ENCODE assay signal across 7 cellular contexts in the genomic region with DNA sequence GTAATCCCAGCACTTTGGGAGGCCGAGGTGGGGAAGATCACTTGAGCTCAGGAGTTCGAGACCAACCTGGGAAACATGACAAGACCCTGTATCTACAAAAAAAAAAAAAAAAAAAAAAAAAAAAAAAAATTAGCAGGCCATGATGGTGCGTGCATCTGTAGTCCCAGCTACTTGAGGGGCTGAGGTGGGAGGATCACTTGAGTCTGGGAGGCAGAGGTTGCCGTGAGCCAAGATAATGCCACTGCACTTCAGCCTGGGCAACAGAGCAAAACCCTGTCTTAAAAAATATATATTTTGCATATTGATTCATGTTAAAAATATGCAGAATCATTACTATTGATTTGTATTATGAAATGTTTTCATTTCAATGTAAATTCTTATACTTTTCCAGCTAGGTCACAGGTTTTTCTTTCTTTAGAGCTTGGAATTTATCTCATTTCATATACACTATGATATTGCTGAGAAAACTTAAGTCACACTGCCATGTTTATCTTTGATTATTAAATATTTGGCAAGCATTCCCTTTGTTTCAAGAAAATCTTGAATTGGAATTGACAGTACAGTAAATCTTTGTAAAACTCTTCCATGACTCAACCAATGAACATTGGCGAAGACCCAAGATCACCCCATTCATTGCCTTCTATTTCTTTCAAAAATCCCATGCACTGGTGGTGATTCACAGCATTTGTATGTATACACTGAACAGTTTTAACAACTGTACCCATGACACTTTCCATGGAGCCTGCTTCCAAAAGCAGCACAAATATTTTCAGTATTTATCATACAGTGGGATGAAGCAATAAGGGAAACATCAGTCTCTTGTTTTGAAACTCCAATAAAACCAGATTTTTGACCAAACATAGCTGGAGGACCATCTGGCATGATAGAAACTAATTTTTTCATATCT.
A peak's percentile ranks its signal among the peaks of the same experiment; 100 is the strongest.
DNase-seq lines count a peak whose midpoint lies in the region; ATAC-seq and TF ChIP-seq lines count a peak whose summit lies in the region.

No MANE protein-coding gene starts in this region.

- WGBS in adrenal gland, 4 donors, result 78 to 90% (median 84%) methylated on average over 5 of the region's 5 CpGs

- H3K27ac ChIP-seq in adrenal gland, result peak overlapping the region in 2 of 5 donors; percentile 46 to 53
- H3K27ac ChIP-seq in left ventricle myocardium inferior (replicated peaks), result peak overlapping the region; percentile 24
- peak overlapping the region in 1 of 2 donors; percentile 22 for H3K27ac ChIP-seq in thoracic aorta

- intact Hi-C loops in adrenal gland (cut with DNase I), result no loop called here
- intact Hi-C loops in left ventricle myocardium inferior (cut with micrococcal nuclease), result no loop called here

- H3K4me1 ChIP-seq in adrenal gland (replicated peaks in 1 of 2) (peaks cover 0 to 5% of the 10 kb centered on the region in 2 donors), left ventricle myocardium inferior (no peaks in the 10 kb centered on the region), thoracic aorta (ENCODE audit: control insufficient read depth in 1 of 2, low read depth in 2 of 2) (peaks cover 3 to 13% of the 10 kb centered on the region in 2 donors)

- H3K9me3 ChIP-seq in adrenal gland (replicated peaks in 1 of 3) (no peaks in the 10 kb centered on the region), left ventricle myocardium inferior (replicated peaks) (no peaks in the 10 kb centered on the region), thoracic aorta (no peaks in the 10 kb centered on the region), T-helper 17 cell (ENCODE audit: control insufficient read depth, low read length, poor library complexity, severe bottlenecking) (no peaks in the 10 kb centered on the region)

- H3K4me1 Mint-ChIP-seq in T-helper 17 cell, result no peaks in the 10 kb centered on the region

- H3K4me3 Mint-ChIP-seq in T-helper 17 cell, result no peak overlapping the region

- no peak overlapping the region for H3K27ac Mint-ChIP-seq in T-helper 17 cell

- no peak for TF ChIP-seq CTCF in adrenal gland (IDR thresholded peaks at IDR 0.05)
- TF ChIP-seq CTCF in left ventricle myocardium inferior (IDR thresholded peaks at IDR 0.05; ENCODE audit: borderline replicate concordance), result no peak
- no peak for TF ChIP-seq CTCF in thoracic aorta (IDR thresholded peaks at IDR 0.05)

- peak; percentile 86 for ATAC-seq in thoracic aorta (ENCODE audit: insufficient number of reproducible peaks, low FRiP score, low read depth)
- no peak for ATAC-seq in T-helper 17 cell
- no peak for ATAC-seq in HG02588 (IDR thresholded peaks at IDR 0.05; ENCODE audit: unreplicated experiment)
- ATAC-seq in HG02759 (IDR thresholded peaks at IDR 0.05; ENCODE audit: unreplicated experiment), result no peak

- H3K36me3 ChIP-seq in adrenal gland (replicated peaks in 1 of 2), result no peaks in the 10 kb centered on the region
- no peaks in the 10 kb centered on the region for H3K36me3 ChIP-seq in left ventricle myocardium inferior
- no peaks in the 10 kb centered on the region for H3K36me3 ChIP-seq in thoracic aorta

- TF ChIP-seq POLR2A in adrenal gland (IDR thresholded peaks at IDR 0.05), result no peak

- H3K4me3 ChIP-seq in adrenal gland (no peak overlapping the region), left ventricle myocardium inferior (no peak overlapping the region), thoracic aorta (no peak overlapping the region)

- DNase-seq in HS-27A (ENCODE audit: low read depth) (peak; percentile 99), adrenal gland (peak in 6 of 7 donors; percentile 38 to 68 (median 62)), left ventricle myocardium inferior (no peak), thoracic aorta (ENCODE audit: low spot score) (peak; percentile 28), T-helper 17 cell (no peak)

- H3K36me3 Mint-ChIP-seq in T-helper 17 cell (ENCODE audit: low read depth), result no peaks in the 10 kb centered on the region

- no peaks in the 10 kb centered on the region for H3K27me3 ChIP-seq in adrenal gland
- peaks cover 8% of the 10 kb centered on the region for H3K27me3 ChIP-seq in left ventricle myocardium inferior (ENCODE audit: low read depth)
- H3K27me3 ChIP-seq in thoracic aorta (replicated peaks; ENCODE audit: insufficient read depth), result no peaks in the 10 kb centered on the region

- H3K27me3 Mint-ChIP-seq in T-helper 17 cell, result peaks cover 29% of the 10 kb centered on the region

Comparison
In these comparisons a context has a peak if more than half of its experiments do, and no peak if none do; other contexts are left out.
1. DNase-seq: peak in HS-27A (single experiment), adrenal gland (6 of 7) and thoracic aorta (single experiment); none in left ventricle myocardium inferior (single experiment) and T-helper 17 cell (0 of 3).